12 cellular contexts compared by ENCODE assay signal in genomic region chr11:96332236-96332761, GRCh38. TPM values are rescaled to one million over a fixed set of nuclear protein-coding genes. Genes with fewer than 3 reads are reported as not detected.
DNase-seq lines count a peak whose midpoint lies in the region; ATAC-seq and TF ChIP-seq lines count a peak whose summit lies in the region.
"Had no signal": no experiment of that assay in that cellular context is flagged by ENCODE, and none has a peak within 500 bp of the region (broad histone marks: within the 10 kb centered on the region; RNA-seq: fewer than 3 reads in every experiment).

No MANE protein-coding gene starts in this region.

- H3K27me3 ChIP-seq in A673 (replicated peaks; ENCODE audit: insufficient read depth, low read depth, low read length, poor library complexity), result no peaks in the 10 kb centered on the region
- no peaks in the 10 kb centered on the region for H3K27me3 ChIP-seq in HUES64 (ENCODE audit: insufficient read depth, low read length)

- H3K9me3 Mint-ChIP-seq in nephron, result no peaks in the 10 kb centered on the region

- H3K4me3 Mint-ChIP-seq in nephron, result peak overlapping the region in 1 of 3 experiments; percentile 9
- H3K4me3 Mint-ChIP-seq: activated CD8-positive, alpha-beta memory T cell treated with anti-CD3 and anti-CD28 coated beads, Interleukin-2, amount 10 ng/mL, durations not matched to agents 7 days and 5 days had no signal

- POLR2A ChIA-PET in A673 (lab: Charles Lee; ENCODE audit: low non-redundant PET) (no interaction called here), RWPE1 (lab: Yijun Ruan, JAX; ENCODE audit: low non-redundant PET) (no interaction called here)

- H3K9me3 ChIP-seq in A673 (ENCODE audit: low read depth, low read length, poor library complexity, severe bottlenecking), result no peaks in the 10 kb centered on the region
- no peaks in the 10 kb centered on the region for H3K9me3 ChIP-seq in HUES64 (ENCODE audit: insufficient read depth, low read depth, low read length)

- intact Hi-C loops in A673 (cut with micrococcal nuclease; ENCODE audit: unreplicated experiment), result no loop called here

- BruUV-seq in A673 (replicated peaks; lab: Mats Ljungman, UMichigan), result no TSS peak

- CTCF ChIA-PET in A673 (lab: Charles Lee) (interaction anchor here (1.3 kb wide), 1 partner anchor 11 kb away, joined by 3 read pairs; the partner anchor contains the start of gene MAML2), RWPE1 (lab: Yijun Ruan, JAX) (interaction anchor here (0.6 to 0.7 kb wide), 3 partner anchors 21 to 796 kb away, joined by 3 to 9 read pairs (median 4); no protein-coding TSS in a partner anchor)

- peak overlapping the region; percentile 77 to 89 (median 78) for H3K27ac Mint-ChIP-seq in nephron
- H3K27ac Mint-ChIP-seq: activated CD8-positive, alpha-beta memory T cell treated with anti-CD3 and anti-CD28 coated beads, Interleukin-2, amount 10 ng/mL, durations not matched to agents 7 days and 5 days had no signal

- H3K27me3 Mint-ChIP-seq in nephron (ENCODE audit: low read depth), result no peaks in the 10 kb centered on the region
- H3K27me3 Mint-ChIP-seq: activated CD8-positive, alpha-beta memory T cell treated with anti-CD3 and anti-CD28 coated beads, Interleukin-2, amount 10 ng/mL, durations not matched to agents 7 days and 5 days had no signal

- H3K4me1 ChIP-seq in A673 (ENCODE audit: insufficient read depth, low read length, poor library complexity, severe bottlenecking), result peaks cover 73% of the 10 kb centered on the region
- H3K4me1 ChIP-seq in HUES64 (ENCODE audit: insufficient read depth, low read length), result peaks cover 64% of the 10 kb centered on the region

- ATAC-seq in HG02938 (IDR thresholded peaks at IDR 0.05; ENCODE audit: unreplicated experiment), result no peak

- H3K27ac ChIP-seq in A673 (ENCODE audit: low read depth, low read length, poor library complexity, severe bottlenecking) (peak overlapping the region; percentile 56), HUES64 (ENCODE audit: low read depth, low read length) (peak overlapping the region; percentile 54), RWPE1 (no peak overlapping the region)

- H3K36me3 Mint-ChIP-seq in nephron (ENCODE audit: low read depth), result no peaks in the 10 kb centered on the region

- H3K4me1 Mint-ChIP-seq in nephron, result peaks cover 59% of the 10 kb centered on the region

- 67% methylated on average over 8 of the region's 8 CpGs for WGBS in HUES64

- DNase-seq in A673 (ENCODE audit: low spot score) (peak; percentile 37), epithelial cell of esophagus (ENCODE audit: low read depth) (peak; percentile 53), RWPE1 (ENCODE audit: low spot score) (no peak), amygdala (lab: John Stamatoyannopoulos, UW) (no peak), dermis blood vessel endothelial cell (no peak)
- DNase-seq: activated CD8-positive, alpha-beta memory T cell treated with anti-CD3 and anti-CD28 coated beads, Interleukin-2, amount 10 ng/mL, durations not matched to agents 7 days and 5 days; Calu3; islet precursor cell; NCI-H1436 treated with DMSO at 0.1 percent for 48 hours had no signal

- TF ChIP-seq CTCF in A673 (conservative IDR thresholded peaks at IDR 0.05; ENCODE audit: low read depth, low read length) (no peak), epithelial cell of esophagus (IDR thresholded peaks at IDR 0.05; ENCODE audit: insufficient read depth, low read depth, low read length, missing control alignments) (no peak), nephron (IDR thresholded peaks at IDR 0.05; ENCODE audit: unreplicated experiment in 3 of 3) (no peak), RWPE1 (conservative IDR thresholded peaks at IDR 0.05; ENCODE audit: low read depth) (no peak)

- H3K36me3 ChIP-seq in A673 (ENCODE audit: insufficient read depth, low read length, poor library complexity, severe bottlenecking) (no peaks in the 10 kb centered on the region), HUES64 (ENCODE audit: insufficient read depth, low read length) (no peaks in the 10 kb centered on the region)

- no peak overlapping the region for H3K9ac ChIP-seq in HUES64 (ENCODE audit: low read depth, low read length)

- H3K4me3 ChIP-seq in A673 (ENCODE audit: low read depth, low read length, poor library complexity, severe bottlenecking) (no peak overlapping the region), HUES64 (ENCODE audit: low read length) (no peak overlapping the region), epithelial cell of esophagus (ENCODE audit: low read length) (no peak overlapping the region)

RNA-seq across cellular contexts. Expression of gene MAML2, which starts 10.7 kb away (rescaled TPM):
- total RNA-seq in A673 (2021) (6.4 and 7.9 TPM in 2 replicates), dermis blood vessel endothelial cell (6.3 and 8.7 TPM in 2 replicates)
- 3.7 TPM for polyA plus RNA-seq in HUES64 (2013, experiment 1 of 2)
- polyA plus RNA-seq in HUES64 (2013, experiment 2 of 2), result 6.8 TPM

RNA-seq across cellular contexts. Expression of gene CCDC82, which starts 57.4 kb away (rescaled TPM):
- total RNA-seq in A673 (2021), result 30.5 and 33.1 TPM in 2 replicates
- polyA plus RNA-seq in HUES64 (2013, experiment 1 of 2), result 14.7 TPM
- 18.6 TPM for polyA plus RNA-seq in HUES64 (2013, experiment 2 of 2)
- total RNA-seq in dermis blood vessel endothelial cell, result 24.2 and 34.9 TPM in 2 replicates

RNA-seq across cellular contexts. Expression of gene JRKL, which starts 57.5 kb away (rescaled TPM):
- total RNA-seq in A673 (2021) (11.0 and 12.7 TPM in 2 replicates), dermis blood vessel endothelial cell (11.2 and 12.1 TPM in 2 replicates)
- polyA plus RNA-seq in HUES64 (2013, experiment 1 of 2), result 3.4 TPM
- 4.1 TPM for polyA plus RNA-seq in HUES64 (2013, experiment 2 of 2)

Comparison
In these comparisons a context has a peak if more than half of its experiments do, and no peak if none do; other contexts are left out.
1. DNase-seq: peak in A673 (single experiment) and epithelial cell of esophagus (single experiment); none in RWPE1 (single experiment), amygdala (0 of 56) and dermis blood vessel endothelial cell (single experiment).